In genomic region chr10:28217848-28218247, GRCh38 we compare ENCODE assay signal across 13 cellular contexts.
A peak's percentile ranks its signal among the peaks of the same experiment; 100 is the strongest.
DNase-seq lines count a peak whose midpoint lies in the region; ATAC-seq and TF ChIP-seq lines count a peak whose summit lies in the region.
"Had no signal": no experiment of that assay in that cellular context is flagged by ENCODE, and none has a peak within 500 bp of the region (broad histone marks: within the 10 kb centered on the region; RNA-seq: fewer than 3 reads in every experiment).

No MANE protein-coding gene starts in this region.

- no peaks in the 10 kb centered on the region for H3K4me1 ChIP-seq in testis

- no peaks in the 10 kb centered on the region for H3K9me3 Mint-ChIP-seq in activated CD4-positive, alpha-beta memory T cell treated with anti-CD3 and anti-CD28 coated beads for 36 hours
- H3K9me3 Mint-ChIP-seq in activated CD4-positive, alpha-beta memory T cell treated with anti-CD3 and anti-CD28 coated beads, Interleukin-2, amount 10 ng/mL, durations not matched to agents 7 days and 5 days: no peaks in the 10 kb centered on the region

- H3K36me3 Mint-ChIP-seq in activated CD4-positive, alpha-beta memory T cell treated with anti-CD3 and anti-CD28 coated beads for 36 hours: no peaks in the 10 kb centered on the region
- H3K36me3 Mint-ChIP-seq in activated CD4-positive, alpha-beta memory T cell treated with anti-CD3 and anti-CD28 coated beads, Interleukin-2, amount 10 ng/mL, durations not matched to agents 7 days and 5 days (ENCODE audit: low read depth): no peaks in the 10 kb centered on the region
- no peaks in the 10 kb centered on the region for H3K36me3 Mint-ChIP-seq in T-helper 17 cell (ENCODE audit: low read depth)

- intact Hi-C loops in activated CD4-positive, alpha-beta memory T cell treated with anti-CD3 and anti-CD28 coated beads for 36 hours (cut with micrococcal nuclease): loop anchor here (2.0 to 5.0 kb wide), 2 partner anchors 39 to 686 kb away; no protein-coding TSS in a partner anchor
- intact Hi-C loops in testis (cut with DNase I; ENCODE audit: low total_unique reads): no loop called here

- CTCF ChIA-PET in activated CD4-positive, alpha-beta memory T cell treated with anti-CD3 and anti-CD28 coated beads for 36 hours (lab: Charles Lee): interaction anchor here (0.8 to 1.7 kb wide), 5 partner anchors 24 to 476 kb away, joined by 3 to 12 read pairs (median 4); no protein-coding TSS in a partner anchor
- CTCF ChIA-PET in activated CD4-positive, alpha-beta memory T cell treated with anti-CD3 and anti-CD28 coated beads, Interleukin-2, amount 10 ng/mL, durations not matched to agents 7 days and 5 days (lab: Charles Lee): no interaction called here

- peak; percentile 27 for DNase-seq in activated CD4-positive, alpha-beta memory T cell treated with anti-CD3 and anti-CD28 coated beads for 36 hours
- DNase-seq in activated CD4-positive, alpha-beta memory T cell treated with anti-CD3 and anti-CD28 coated beads, Interleukin-2, amount 10 ng/mL, durations not matched to agents 7 days and 5 days: no peak
- DNase-seq in T-helper 17 cell (no peak), fibroblast of villous mesenchyme (ENCODE audit: low read depth) (peak; percentile 78), NCI-H146 treated with DMSO at 0.1 percent for 48 hours (lab: John Stamatoyannopoulos, UW; ENCODE audit: unreplicated experiment) (no peak), testis (no peak)
- DNase-seq in stimulated activated naive CD8-positive, alpha-beta T cell treated with anti-CD3 and anti-CD28 coated beads, Interleukin-15, Interleukin-2, amounts not matched to agents 100 U/mL and 50 U/mL, for 24 hours: no peak
- DNase-seq: KBM-7, left ventricle myocardium inferior, PC-9 had no signal

- H3K27ac Mint-ChIP-seq in activated CD4-positive, alpha-beta memory T cell treated with anti-CD3 and anti-CD28 coated beads for 36 hours: no peak overlapping the region
- H3K27ac Mint-ChIP-seq in activated CD4-positive, alpha-beta memory T cell treated with anti-CD3 and anti-CD28 coated beads, Interleukin-2, amount 10 ng/mL, durations not matched to agents 7 days and 5 days: no peak overlapping the region
- peak overlapping the region; percentile 47 for H3K27ac Mint-ChIP-seq in T-helper 17 cell
- H3K27ac Mint-ChIP-seq: CD14-positive monocyte had no signal

- POLR2A ChIA-PET in activated CD4-positive, alpha-beta memory T cell treated with anti-CD3 and anti-CD28 coated beads for 36 hours (lab: Charles Lee): no interaction called here
- POLR2A ChIA-PET in activated CD4-positive, alpha-beta memory T cell treated with anti-CD3 and anti-CD28 coated beads, Interleukin-2, amount 10 ng/mL, durations not matched to agents 7 days and 5 days (lab: Charles Lee): no interaction called here

- no peak overlapping the region for H3K27ac ChIP-seq in testis
- H3K27ac ChIP-seq: left ventricle myocardium inferior, PC-9 had no signal

- H3K4me3 ChIP-seq in fibroblast of villous mesenchyme (ENCODE audit: low read depth, low read length) (no peak overlapping the region), testis (no peak overlapping the region)
- H3K4me3 ChIP-seq: left ventricle myocardium inferior, PC-9, skin epidermis had no signal

- TF ChIP-seq CTCF in fibroblast of villous mesenchyme (IDR thresholded peaks at IDR 0.05; ENCODE audit: insufficient read depth, low read depth, low read length): no peak
- TF ChIP-seq CTCF in testis (IDR thresholded peaks at IDR 0.05): no peak

- peaks cover 25% of the 10 kb centered on the region for H3K4me1 Mint-ChIP-seq in activated CD4-positive, alpha-beta memory T cell treated with anti-CD3 and anti-CD28 coated beads for 36 hours (ENCODE audit: low read depth)
- H3K4me1 Mint-ChIP-seq in activated CD4-positive, alpha-beta memory T cell treated with anti-CD3 and anti-CD28 coated beads, Interleukin-2, amount 10 ng/mL, durations not matched to agents 7 days and 5 days: peaks cover 6% of the 10 kb centered on the region
- peaks cover 26% of the 10 kb centered on the region for H3K4me1 Mint-ChIP-seq in T-helper 17 cell

- no peak for ATAC-seq in T-helper 17 cell
- ATAC-seq in stimulated activated naive CD8-positive, alpha-beta T cell treated with anti-CD3 and anti-CD28 coated beads, Interleukin-15, Interleukin-2, amounts not matched to agents 100 U/mL and 50 U/mL, for 24 hours: peak; percentile 95
- no peak for ATAC-seq in GM19397 (IDR thresholded peaks at IDR 0.05; ENCODE audit: unreplicated experiment)

- 51 to 64% methylated on average over 7 of the region's 7 CpGs for WGBS in testis, 2 donors

- no peaks in the 10 kb centered on the region for H3K36me3 ChIP-seq in testis (ENCODE audit: low read depth, missing control alignments)
- H3K36me3 ChIP-seq: left ventricle myocardium inferior had no signal

- no peaks in the 10 kb centered on the region for H3K27me3 Mint-ChIP-seq in activated CD4-positive, alpha-beta memory T cell treated with anti-CD3 and anti-CD28 coated beads for 36 hours
- no peaks in the 10 kb centered on the region for H3K27me3 Mint-ChIP-seq in activated CD4-positive, alpha-beta memory T cell treated with anti-CD3 and anti-CD28 coated beads, Interleukin-2, amount 10 ng/mL, durations not matched to agents 7 days and 5 days
- no peaks in the 10 kb centered on the region for H3K27me3 Mint-ChIP-seq in T-helper 17 cell

- H3K4me3 Mint-ChIP-seq in activated CD4-positive, alpha-beta memory T cell treated with anti-CD3 and anti-CD28 coated beads for 36 hours: no peak overlapping the region
- no peak overlapping the region for H3K4me3 Mint-ChIP-seq in activated CD4-positive, alpha-beta memory T cell treated with anti-CD3 and anti-CD28 coated beads, Interleukin-2, amount 10 ng/mL, durations not matched to agents 7 days and 5 days
- H3K4me3 Mint-ChIP-seq in T-helper 17 cell: peak overlapping the region; percentile 52
- H3K4me3 Mint-ChIP-seq: CD14-positive monocyte had no signal

- no peak for TF ChIP-seq POLR2A in testis (IDR thresholded peaks at IDR 0.05)

- no peaks in the 10 kb centered on the region for H3K9me3 ChIP-seq in T-helper 17 cell (ENCODE audit: control insufficient read depth, low read length, poor library complexity, severe bottlenecking)
- H3K9me3 ChIP-seq in testis: no peaks in the 10 kb centered on the region
- H3K9me3 ChIP-seq: left ventricle myocardium inferior had no signal

- H3K27me3 ChIP-seq in testis: no peaks in the 10 kb centered on the region

Comparison
In these comparisons a context has a peak if more than half of its experiments do, and no peak if none do; other contexts are left out.
1. DNase-seq: peak in activated CD4-positive, alpha-beta memory T cell treated with anti-CD3 and anti-CD28 coated beads for 36 hours (single experiment) and fibroblast of villous mesenchyme (single experiment); none in activated CD4-positive, alpha-beta memory T cell treated with anti-CD3 and anti-CD28 coated beads, Interleukin-2, amount 10 ng/mL, durations not matched to agents 7 days and 5 days (single experiment), T-helper 17 cell (0 of 3), stimulated activated naive CD8-positive, alpha-beta T cell treated with anti-CD3 and anti-CD28 coated beads, Interleukin-15, Interleukin-2, amounts not matched to agents 100 U/mL and 50 U/mL, for 24 hours (single experiment), NCI-H146 treated with DMSO at 0.1 percent for 48 hours (single experiment) and testis (single experiment).